ENCODE assay signal across 28 cellular contexts in genomic region chr10:34548466-34548865, GRCh38.
"Had no signal": no experiment of that assay in that cellular context is flagged by ENCODE, and none has a peak within 500 bp of the region (broad histone marks: within the 10 kb centered on the region; RNA-seq: fewer than 3 reads in every experiment).

No MANE protein-coding gene starts in this region.

- H3K27me3 Mint-ChIP-seq: naive thymus-derived CD4-positive, alpha-beta T cell; stimulated activated naive B cell treated with anti-CD40 and anti-IgM and Interleukin-4, amounts not matched to agents 10 μg/mL and 1 μg/mL and 100 μg/mL, for 72 hours had no signal

- H3K4me1 ChIP-seq: neural progenitor cell, spleen, upper lobe of left lung had no signal

- H3K4me1 Mint-ChIP-seq: naive thymus-derived CD4-positive, alpha-beta T cell; stimulated activated naive B cell treated with anti-CD40 and anti-IgM and Interleukin-4, amounts not matched to agents 10 μg/mL and 1 μg/mL and 100 μg/mL, for 72 hours had no signal

- H3K36me3 Mint-ChIP-seq: mesothelial cell of epicardium; naive thymus-derived CD4-positive, alpha-beta T cell; stimulated activated naive B cell treated with anti-CD40 and anti-IgM and Interleukin-4, amounts not matched to agents 10 μg/mL and 1 μg/mL and 100 μg/mL, for 72 hours had no signal

- H2AFZ ChIP-seq: neural progenitor cell had no signal

- DNase-seq: cortex of kidney; effector memory CD8-positive, alpha-beta T cell; erythroblast; esophagus squamous epithelium; foreskin melanocyte; glutamatergic neuron; heart right ventricle; hippocampal formation; left cardiac atrium; left lung; mesenchymal stem cell; mucosa of descending colon; naive thymus-derived CD4-positive, alpha-beta T cell; posterior cingulate gyrus; psoas muscle; right cardiac atrium; sigmoid colon; spleen; stimulated activated CD4-positive, alpha-beta T cell treated with anti-CD3 and anti-CD28 coated beads, Interleukin-2, amount 100 ng/mL, for 48 hours; stimulated activated naive B cell treated with anti-CD40 and anti-IgM and Interleukin-4, amounts not matched to agents 10 μg/mL and 1 μg/mL and 100 μg/mL, for 72 hours; upper lobe of left lung had no signal

- H3K9ac ChIP-seq: neural progenitor cell had no signal

- H3K4me3 ChIP-seq: esophagus squamous epithelium, heart right ventricle, left lung, mucosa of descending colon, neural progenitor cell, psoas muscle, sigmoid colon, skin epidermis, spleen, thoracic aorta, tibial nerve, upper lobe of left lung had no signal

- H3K4me3 Mint-ChIP-seq: effector memory CD8-positive, alpha-beta T cell; mesothelial cell of epicardium; naive thymus-derived CD4-positive, alpha-beta T cell; nephron; neural progenitor cell; stimulated activated naive B cell treated with anti-CD40 and anti-IgM and Interleukin-4, amounts not matched to agents 10 μg/mL and 1 μg/mL and 100 μg/mL, for 72 hours; stimulated activated naive CD8-positive, alpha-beta T cell treated with anti-CD3 and anti-CD28 coated beads, Interleukin-15, Interleukin-2, amounts not matched to agents 100 ng/mL and 50 ng/mL, for 24 hours had no signal

- ATAC-seq: effector memory CD8-positive, alpha-beta T cell; heart right ventricle; left cardiac atrium; left lung; mucosa of descending colon; naive thymus-derived CD4-positive, alpha-beta T cell; psoas muscle; right cardiac atrium; stimulated activated naive B cell treated with anti-CD40 and anti-IgM and Interleukin-4, amounts not matched to agents 10 μg/mL and 1 μg/mL and 100 μg/mL, for 72 hours had no signal

- H3K27ac ChIP-seq: esophagus squamous epithelium, left lung, neural progenitor cell, psoas muscle, sigmoid colon, skin epidermis, spleen, thoracic aorta, tibial nerve, upper lobe of left lung had no signal

- H3K9me3 ChIP-seq: esophagus squamous epithelium, heart right ventricle, left lung, mucosa of descending colon, psoas muscle, sigmoid colon, spleen, thoracic aorta, tibial nerve, upper lobe of left lung had no signal

- H3K4me2 ChIP-seq: neural progenitor cell had no signal

- H3K9me3 Mint-ChIP-seq: effector memory CD8-positive, alpha-beta T cell; mesothelial cell of epicardium; naive thymus-derived CD4-positive, alpha-beta T cell; nephron; neural progenitor cell; stimulated activated naive B cell treated with anti-CD40 and anti-IgM and Interleukin-4, amounts not matched to agents 10 μg/mL and 1 μg/mL and 100 μg/mL, for 72 hours; stimulated activated naive CD8-positive, alpha-beta T cell treated with anti-CD3 and anti-CD28 coated beads, Interleukin-15, Interleukin-2, amounts not matched to agents 100 ng/mL and 50 ng/mL, for 24 hours had no signal

- H3K36me3 ChIP-seq: esophagus squamous epithelium, heart right ventricle, left lung, neural progenitor cell, sigmoid colon, spleen, thoracic aorta, tibial nerve, upper lobe of left lung had no signal

- H3K27me3 ChIP-seq: esophagus squamous epithelium, heart right ventricle, left lung, neural progenitor cell, sigmoid colon, spleen, tibial nerve, upper lobe of left lung had no signal

- H3K27ac Mint-ChIP-seq: effector memory CD8-positive, alpha-beta T cell; mesothelial cell of epicardium; naive thymus-derived CD4-positive, alpha-beta T cell; neural progenitor cell; stimulated activated naive B cell treated with anti-CD40 and anti-IgM and Interleukin-4, amounts not matched to agents 10 μg/mL and 1 μg/mL and 100 μg/mL, for 72 hours; stimulated activated naive CD8-positive, alpha-beta T cell treated with anti-CD3 and anti-CD28 coated beads, Interleukin-15, Interleukin-2, amounts not matched to agents 100 ng/mL and 50 ng/mL, for 24 hours had no signal
